In the genomic region with DNA sequence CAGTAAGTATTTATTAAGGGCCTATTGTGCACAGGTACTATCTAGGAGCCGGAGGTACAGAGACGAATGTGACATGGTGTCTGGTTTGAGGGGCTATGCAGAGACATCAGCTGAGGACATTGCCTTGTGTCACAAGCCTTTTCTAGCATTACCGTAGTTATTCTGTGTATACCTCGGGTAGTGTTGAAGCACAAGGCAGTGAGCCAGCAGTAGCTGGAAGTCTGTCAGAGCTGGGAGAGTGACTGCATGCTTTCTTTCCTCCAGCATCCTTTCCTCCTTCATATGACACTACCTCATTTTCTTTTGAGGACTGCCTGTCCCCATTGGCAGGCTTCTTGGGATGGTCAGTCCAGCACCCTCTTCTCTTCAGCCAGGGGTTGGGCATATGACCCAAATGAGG, we compare ENCODE assay signal across 27 cellular contexts.
"Had no signal": no experiment of that assay in that cellular context is flagged by ENCODE, and none has a peak within 500 bp of the region (broad histone marks: within the 10 kb centered on the region; RNA-seq: fewer than 3 reads in every experiment).

No MANE protein-coding gene starts in this region.

- H3K4me3 ChIP-seq: esophagus squamous epithelium, left ventricle myocardium inferior, lower lobe of right lung, mucosa of descending colon, prostate gland, right atrium auricular region, sigmoid colon, thoracic aorta, tibial nerve, upper lobe of right lung, uterus had no signal

- ATAC-seq: effector memory CD8-positive, alpha-beta T cell; left colon; lower lobe of right lung; mucosa of descending colon; natural killer cell treated with Interleukin-12 subunit alpha and Interleukin-12 subunit beta and Interleukin-15 and Interleukin-18, amount 100 ng/mL, for 72 hours; stimulated activated effector memory CD8-positive, alpha-beta T cell treated with anti-CD3 and anti-CD28 coated beads, Interleukin-12 subunit alpha, Interleukin-12 subunit beta, amount 100 ng/mL, for 72 hours; upper lobe of right lung had no signal

- H3K27ac ChIP-seq: esophagus squamous epithelium, left ventricle myocardium inferior, lower lobe of right lung, neutrophil, parathyroid adenoma, prostate gland, right atrium auricular region, sigmoid colon, thoracic aorta, tibial nerve, upper lobe of right lung, uterus had no signal

- DNase-seq: cortex of kidney; effector memory CD8-positive, alpha-beta T cell; erythroblast; esophagus squamous epithelium; foreskin melanocyte; immature natural killer cell; islet precursor cell; kidney glomerular epithelial cell; left colon; left ventricle myocardium inferior; lower lobe of right lung; mucosa of descending colon; naive B cell; sigmoid colon; stimulated activated CD4-positive, alpha-beta T cell treated with anti-CD3 and anti-CD28 coated beads, Interleukin-2, amount 100 ng/mL, for 24 hours; stimulated activated CD4-positive, alpha-beta T cell treated with anti-CD3 and anti-CD28 coated beads, Interleukin-4, amount 100 ng/mL, for 24 hours; stimulated activated naive CD4-positive, alpha-beta T cell treated with Interleukin-2 at 50 U/mL for 16 hours; upper lobe of right lung; uterus had no signal

- H3K9ac ChIP-seq: parathyroid adenoma had no signal

- H3K9me3 ChIP-seq: esophagus squamous epithelium, left ventricle myocardium inferior, lower lobe of right lung, mucosa of descending colon, neutrophil, prostate gland, right atrium auricular region, sigmoid colon, thoracic aorta, tibial nerve, upper lobe of right lung, uterus had no signal

- H3K79me2 ChIP-seq: parathyroid adenoma had no signal

- H2AFZ ChIP-seq: parathyroid adenoma had no signal

- H3K27me3 ChIP-seq: esophagus squamous epithelium, neutrophil, right atrium auricular region, sigmoid colon, tibial nerve, upper lobe of right lung, uterus had no signal

- H3K4me1 ChIP-seq: esophagus squamous epithelium, lower lobe of right lung, parathyroid adenoma, prostate gland, right atrium auricular region, sigmoid colon, tibial nerve, upper lobe of right lung, uterus had no signal

- H3K36me3 ChIP-seq: prostate gland, uterus had no signal
